8 cellular contexts compared by ENCODE assay signal in genomic region chr10:26437637-26438461, GRCh38. TPM values are rescaled to one million over a fixed set of nuclear protein-coding genes. Genes with fewer than 3 reads are reported as not detected.
DNase-seq lines count a peak whose midpoint lies in the region; ATAC-seq, FAIRE-seq and TF ChIP-seq lines count a peak whose summit lies in the region.

APBB1IP (plus strand) TSS chr10:26438341; CDS start chr10:26492327, 53,986 bp downstream.

- peak within 1 kb of the TSS; percentile 97 for H3K9ac ChIP-seq in GM12878 (ENCODE audit: control insufficient read depth, insufficient read depth, low read length)

- intact Hi-C loops in T-helper 2 cell treated with Interferon-gamma antibody and Interleukin-4, amounts not matched to agents 100 ng/mL and 5 ng/mL, for 36 hours (cut with micrococcal nuclease): loop anchor here (1.0 to 10.0 kb wide), 4 partner anchors 8 to 117 kb away; no protein-coding TSS in a partner anchor
- intact Hi-C loops in GM12878 (cut with micrococcal nuclease; ENCODE audit: unreplicated experiment): loop anchor here (1.0 to 2.0 kb wide), 2 partner anchors 10 to 103 kb away; no protein-coding TSS in a partner anchor

- H3K27me3 ChIP-seq in GM12878 (replicated peaks in 1 of 2; ENCODE audit: control insufficient read depth in 2 of 2, insufficient read depth in 2 of 2, low read length in 1 of 2): no peaks in the 10 kb centered on the region

- SMC1A ChIA-PET in GM12878 (lab: Charles Lee; ENCODE audit: uncharacterized antibody, unreplicated experiment): interaction anchor here (1.2 to 6.3 kb wide), 7 partner anchors 9 to 72 kb away, joined by 4 to 31 read pairs (median 5); no protein-coding TSS in a partner anchor

- CTCF ChIA-PET in GM12878 (lab: Yijun Ruan, JAX): interaction anchor here (0.7 to 1.9 kb wide), 3 partner anchors 15 to 296 kb away, joined by 3 to 4 read pairs (median 3); no protein-coding TSS in a partner anchor

- POLR2A ChIA-PET in GM12878 (lab: Charles Lee): interaction anchor here (0.7 to 1.9 kb wide), 5 partner anchors 10 to 805 kb away, joined by 3 to 5 read pairs (median 4); no protein-coding TSS in a partner anchor

- DNase-seq in GM12878 (ENCODE audit: low read depth, low spot score): peak; percentile 61
- DNase-seq in islet precursor cell: peak; percentile 62
- DNase-seq in stimulated activated CD4-positive, alpha-beta T cell treated with anti-CD3 and anti-CD28 coated beads, Interleukin-4, amount 100 ng/mL, for 24 hours: peak; percentile 52
- no peak for DNase-seq in COR-L47 (lab: John Stamatoyannopoulos, UW)
- no peak for DNase-seq in D341Med (ENCODE audit: low spot score)

- peak; percentile 64 for TF ChIP-seq POLR2A in GM12878 (IDR thresholded peaks at IDR 0.05; ENCODE audit: low read depth, low read length)

- peaks cover 15% of the 10 kb centered on the region; the same call in 1 of the 2 replicates for H3K4me1 ChIP-seq in GM12878 (ENCODE audit: control insufficient read depth, insufficient read depth, low read length)

- TF ChIP-seq EP300 in GM12878 (IDR thresholded peaks at IDR 0.05; ENCODE audit: borderline replicate concordance in 1 of 2, control insufficient read depth in 1 of 2, low read depth in 2 of 2, low read length in 2 of 2): peak in 1 of 2 experiments; percentile 6; a peak in 1 of 4 replicates

- in situ Hi-C loops in GM12878 (cut with MboI): loop anchor here (25.0 kb wide), 1 partner anchor 1526 kb away; no protein-coding TSS in a partner anchor

- RAD21 ChIA-PET in GM12878 (lab: Charles Lee; ENCODE audit: unreplicated experiment): interaction anchor here (0.7 to 2.8 kb wide), 10 partner anchors 8 to 420 kb away, joined by 3 to 15 read pairs (median 3); no protein-coding TSS in a partner anchor

- no peaks in the 10 kb centered on the region; the same call in 2 of the 3 replicates for H3K9me3 ChIP-seq in GM12878 (replicated peaks; ENCODE audit: control insufficient read depth, insufficient read depth, low read length)

- peak within 1 kb of the TSS; percentile 95 for H3K27ac ChIP-seq in GM12878 (ENCODE audit: control insufficient read depth, insufficient read depth)

- FAIRE-seq in GM12878 (lab: Jason Lieb, UNC): peak; percentile 38

- peak within 1 kb of the TSS; percentile 87 for H3K4me2 ChIP-seq in GM12878 (ENCODE audit: control insufficient read depth, insufficient read depth)

- ATAC-seq in GM19023 (IDR thresholded peaks at IDR 0.05; ENCODE audit: unreplicated experiment): peak; percentile 62
- ATAC-seq in HG03097 (IDR thresholded peaks at IDR 0.05; ENCODE audit: low FRiP score, unreplicated experiment): peak; percentile 59
- peak; percentile 77 for ATAC-seq in GM12878

- WGBS in GM12878 (ENCODE audit: insufficient coverage, insufficient replicate concordance, low lambda C conversion rate, missing lambda C conversion rate): 1% methylated on average over 36 of the region's 36 CpGs

- H3K36me3 ChIP-seq in GM12878 (ENCODE audit: control insufficient read depth in 2 of 2, insufficient read depth in 2 of 2, low read length in 1 of 2): peaks cover 0 to 11% of the 10 kb centered on the region in 2 experiments; a peak in 1 of 4 replicates

- H3K4me3 ChIP-seq in GM12878: peak within 1 kb of the TSS; percentile 89

- no peaks in the 10 kb centered on the region for H4K20me1 ChIP-seq in GM12878 (ENCODE audit: control insufficient read depth, insufficient read depth)

- peak within 1 kb of the TSS; percentile 77 for H2AFZ ChIP-seq in GM12878 (ENCODE audit: control insufficient read depth, low read depth, low read length)

- peak in 2 of 3 experiments; percentile 4 to 6; a peak in 1 of 6 replicates for TF ChIP-seq CTCF in GM12878 (IDR thresholded peaks at IDR 0.05 in 2 of 3, conservative IDR thresholded peaks at IDR 0.05 in 1 of 3; ENCODE audit: control insufficient read depth in 2 of 3, extremely low read depth in 1 of 3, insufficient read depth in 1 of 3, low read depth in 3 of 3, low read length in 3 of 3)

- peaks cover 58% of the 10 kb centered on the region for H3K79me2 ChIP-seq in GM12878 (ENCODE audit: control insufficient read depth, insufficient read depth, low read length)

- peak; percentile 20 for TF ChIP-seq RAD21 in GM12878 (IDR thresholded peaks at IDR 0.05; ENCODE audit: insufficient read depth, low read depth, low read length)

- BruUV-seq in GM12878 (replicated peaks; lab: Mats Ljungman, UMichigan): TSS peak; percentile 73

TF ChIP-seq in GM12878, 131 proteins besides CTCF, POLR2A, EP300 and RAD21 (continues in another document):
- peak; percentile 87 for TF ChIP-seq SPI1 (IDR thresholded peaks at IDR 0.05; ENCODE audit: borderline replicate concordance, insufficient read depth, low read depth, low read length)
- 0 out of 2 replicates have a peak, but pooled peaks have one; percentile 4 for TF ChIP-seq BCL11A (IDR thresholded peaks at IDR 0.05; ENCODE audit: low read depth, low read length)
- TF ChIP-seq MTA2 (IDR thresholded peaks at IDR 0.05; ENCODE audit: low read depth): peak; percentile 48; the same call in 1 of the 2 replicates
- peak; percentile 79 for TF ChIP-seq RUNX3 (IDR thresholded peaks at IDR 0.05; ENCODE audit: low read length)
- peak; percentile 77 for TF ChIP-seq TCF7 (IDR thresholded peaks at IDR 0.05; ENCODE audit: borderline replicate concordance)
- TF ChIP-seq GATAD2B (conservative IDR thresholded peaks at IDR 0.05; ENCODE audit: low read depth): peak; percentile 41
- no peak for TF ChIP-seq FOS (IDR thresholded peaks at IDR 0.05; ENCODE audit: borderline replicate concordance, extremely low read depth, insufficient read length)
- TF ChIP-seq ELK1 (IDR thresholded peaks at IDR 0.05; ENCODE audit: low read depth, low read length): no peak
- TF ChIP-seq YBX1 (IDR thresholded peaks at IDR 0.05): no peak
- peak; percentile 27 for TF ChIP-seq RELA (IDR thresholded peaks at IDR 0.05; ENCODE audit: borderline replicate concordance, partially characterized antibody)
- TF ChIP-seq NFIC (IDR thresholded peaks at IDR 0.05; ENCODE audit: low read depth, low read length): peak; percentile 37; the same call in 1 of the 2 replicates
- TF ChIP-seq ZNF24 (IDR thresholded peaks at IDR 0.05): 0 out of 2 replicates have a peak, but pooled peaks have one; percentile 35
- peak; percentile 48 to 59; a peak in 1 of 4 replicates for TF ChIP-seq SRF (IDR thresholded peaks at IDR 0.05; ENCODE audit: low read depth in 2 of 2, low read length in 2 of 2)
- TF ChIP-seq IKZF1 (conservative IDR thresholded peaks at IDR 0.05): peak; percentile 65
- 0 out of 2 replicates have a peak, but pooled peaks have one; percentile 20 for TF ChIP-seq SMARCA5 (IDR thresholded peaks at IDR 0.05)
- peak; percentile 13; the same call in 1 of the 2 replicates for TF ChIP-seq PKNOX1 (IDR thresholded peaks at IDR 0.05)
- TF ChIP-seq EED (IDR thresholded peaks at IDR 0.05; ENCODE audit: low read depth): peak; percentile 66
- peak; percentile 78 for TF ChIP-seq CHD2 (IDR thresholded peaks at IDR 0.05; ENCODE audit: borderline replicate concordance, low read depth, low read length)
- peak; percentile 82 for TF ChIP-seq YY1 (IDR thresholded peaks at IDR 0.05; ENCODE audit: low read depth, low read length)
- TF ChIP-seq MYC (IDR thresholded peaks at IDR 0.05; ENCODE audit: insufficient read depth, insufficient read length, insufficient replicate concordance, low read length, severe bottlenecking): peak; percentile 48

RNA-seq across cellular contexts. Expression of gene APBB1IP, which starts in this region (rescaled TPM):
- 66.2 and 67.2 TPM in 2 replicates for total RNA-seq in T-helper 2 cell treated with Interferon-gamma antibody and Interleukin-4, amounts not matched to agents 100 ng/mL and 5 ng/mL, for 36 hours
- 95.1 and 97.5 TPM in 2 replicates for total RNA-seq in GM12878 (2013; cell fraction: nucleolus; rRNA removed)
- total RNA-seq in GM12878 (2014; rRNA removed) (14.7 and 14.8 TPM in 2 replicates), GM12878 (2014; rRNA removed; fragmentation: Illumina TruSeq; extraction: Trizol) (18.2 and 20.0 TPM in 2 replicates), GM12878 (2021) (67.0 and 67.4 TPM in 2 replicates)
- polyA plus RNA-seq in GM12878 (2011; ENCODE audit: low read depth): 26.8 TPM
- polyA plus RNA-seq in GM12878 (2011; rRNA removed) (10.6 and 12.5 TPM in 2 replicates), GM12878 (2014; fragmentation: Illumina TruSeq; extraction: Trizol) (66.0 and 74.0 TPM in 2 replicates), GM12878 (2014; fragmentation: Nextera tagmentation; extraction: Ambion mirVana) (10 to 100 TPM in 1 of 2 experiments, 1 to 10 TPM in 1; 7.3 to 11.4 TPM), GM12878 (2014; rRNA removed) (21.5 and 28.1 TPM in 2 replicates), GM12878 (2016; fragmentation: Nextera tagmentation; extraction: Ambion mirVana) (10 to 100 TPM; 23.7 to 30.2 TPM)
- polyA plus RNA-seq in GM12878 (2011; cell fraction: cytosol; rRNA removed): 9.7 and 14.3 TPM in 2 replicates
- 20.7 and 24.7 TPM in 2 replicates for polyA plus RNA-seq in GM12878 (2011; cell fraction: nucleus; rRNA removed)
- polyA plus RNA-seq in GM12878 (2012): 62.2 and 64.8 TPM in 2 replicates
- 18.3 and 29.0 TPM in 2 replicates for polyA minus RNA-seq in GM12878 (2011; rRNA and poly(A)+ RNA removed)
- 13.4 and 15.7 TPM in 2 replicates for polyA minus RNA-seq in GM12878 (2011; cell fraction: cytosol; rRNA and poly(A)+ RNA removed)
- 30.6 and 41.9 TPM in 2 replicates for polyA minus RNA-seq in GM12878 (2011; cell fraction: nucleus; rRNA and poly(A)+ RNA removed)

Comparison
In these comparisons a context has a peak if more than half of its experiments do, and no peak if none do; other contexts are left out.
1. DNase-seq: peak in GM12878 (single experiment), islet precursor cell (single experiment) and stimulated activated CD4-positive, alpha-beta T cell treated with anti-CD3 and anti-CD28 coated beads, Interleukin-4, amount 100 ng/mL, for 24 hours (single experiment); none in COR-L47 (single experiment) and D341Med (single experiment).
2. Peak in every context shown above with its lines, with median percentiles within 50 percentile points of each other: ATAC-seq.